Comparison of ENCODE assay signal across 22 cellular contexts in the genomic region with DNA sequence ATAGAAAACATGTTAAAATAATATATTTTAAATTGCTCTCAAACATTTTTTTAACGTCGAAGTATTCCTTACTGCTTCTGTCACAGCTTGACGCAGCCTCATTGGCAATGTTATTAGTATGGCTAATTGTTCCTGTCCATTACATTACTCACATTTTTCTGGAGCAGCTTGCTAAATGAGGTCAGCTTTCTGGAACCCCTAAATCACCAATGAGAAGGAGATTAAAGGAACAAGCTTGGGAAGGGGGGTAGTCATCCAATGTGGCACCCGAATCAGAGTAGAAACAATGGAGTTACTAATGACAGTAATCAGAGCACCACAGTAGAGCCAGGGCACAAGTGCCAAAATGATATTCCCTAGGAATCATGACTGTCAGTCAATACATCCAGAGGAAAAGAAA. TPM values are rescaled to one million over a fixed set of nuclear protein-coding genes. Genes with fewer than 3 reads are reported as not detected.
DNase-seq lines count a peak whose midpoint lies in the region; TF ChIP-seq lines count a peak whose summit lies in the region.
"Had no signal": no experiment of that assay in that cellular context is flagged by ENCODE, and none has a peak within 500 bp of the region (broad histone marks: within the 10 kb centered on the region; RNA-seq: fewer than 3 reads in every experiment).

No MANE protein-coding gene starts in this region.

- peaks cover 69% of the 10 kb centered on the region for H3K27me3 ChIP-seq in H7 (ENCODE audit: control insufficient read depth, insufficient read depth, low read length)
- H3K27me3 ChIP-seq in PC-9 (ENCODE audit: insufficient read depth, low read depth): no peaks in the 10 kb centered on the region
- H3K27me3 ChIP-seq: BLaER1 had no signal

- no peak overlapping the region for H2AFZ ChIP-seq in PC-9

- DNase-seq in DMS53 (lab: John Stamatoyannopoulos, UW): peak; percentile 38
- DNase-seq in DMS53 treated with DMSO at 0.1 percent for 48 hours (lab: John Stamatoyannopoulos, UW; ENCODE audit: unreplicated experiment): no peak
- peak; percentile 90 for DNase-seq in DMS 273 (lab: John Stamatoyannopoulos, UW; ENCODE audit: unreplicated experiment)
- peak; percentile 85 for DNase-seq in NCI-H2171 treated with DMSO at 0.1 percent for 48 hours (lab: John Stamatoyannopoulos, UW)
- peak; percentile 32 for DNase-seq in RKO (ENCODE audit: low spot score)
- DNase-seq in H7: no peak
- DNase-seq in PC-9: no peak
- no peak for DNase-seq in stimulated activated CD4-positive, alpha-beta T cell treated with anti-CD3 and anti-CD28 coated beads, Interleukin-4, amount 100 ng/mL, for 1 hour
- DNase-seq: ACHN; Caco-2; CD4-positive, alpha-beta T cell; EL; Kasumi-1; MG63; NCI-H1417 treated with DMSO at 0.1 percent for 48 hours; NCI-H2081; NK-92 treated with Interleukin-12 subunit alpha and Interleukin-12 subunit beta, amount 100 ng/mL, for 24 hours; Peyer's patch; T-helper 2 cell had no signal

- CTCF ChIA-PET in PC-9 (lab: Charles Lee): no interaction called here

- no peaks in the 10 kb centered on the region for H3K9me2 ChIP-seq in PC-9 (ENCODE audit: insufficient read depth)

- no peaks in the 10 kb centered on the region for H3K36me3 ChIP-seq in H7 (replicated peaks; ENCODE audit: control insufficient read depth, insufficient read depth, low read length)
- no peaks in the 10 kb centered on the region for H3K36me3 ChIP-seq in PC-9 (ENCODE audit: low read depth)
- H3K36me3 ChIP-seq: BLaER1, MG63, Peyer's patch had no signal

- no peaks in the 10 kb centered on the region for H4K20me1 ChIP-seq in PC-9 (ENCODE audit: insufficient read depth)
- H4K20me1 ChIP-seq: BLaER1 had no signal

- POLR2A ChIA-PET in PC-9 (lab: Charles Lee; ENCODE audit: unreplicated experiment): interaction anchor here (0.7 kb wide), 1 partner anchor 1314 kb away, joined by 7 read pairs; no protein-coding TSS in a partner anchor

- no peak overlapping the region for H3K4me3 ChIP-seq in H7 (ENCODE audit: insufficient read depth, low read depth, low read length)
- H3K4me3 ChIP-seq in PC-9: no peak overlapping the region
- H3K4me3 ChIP-seq: BLaER1, MG63, Peyer's patch had no signal

- H3K4me2 ChIP-seq in PC-9: no peak overlapping the region
- H3K4me2 ChIP-seq: BLaER1 had no signal

- no TSS peak for BruUV-seq in PC-9 (replicated peaks; lab: Mats Ljungman, UMichigan)

- no peaks in the 10 kb centered on the region; the same call in 1 of the 2 replicates for H3K9me3 ChIP-seq in PC-9 (ENCODE audit: insufficient read depth, low read depth)
- H3K9me3 ChIP-seq: Caco-2, MG63, Peyer's patch had no signal

- H3K79me2 ChIP-seq in PC-9 (ENCODE audit: low read depth): no peaks in the 10 kb centered on the region

- no peak overlapping the region for H3K27ac ChIP-seq in PC-9
- H3K27ac ChIP-seq: 22Rv1, BLaER1, Peyer's patch had no signal

- H3K4me1 ChIP-seq in PC-9 (replicated peaks; ENCODE audit: insufficient read depth): no peaks in the 10 kb centered on the region
- H3K4me1 ChIP-seq: Caco-2 had no signal

- TF ChIP-seq CTCF in PC-9 (conservative IDR thresholded peaks at IDR 0.05): no peak

- intact Hi-C loops in PC-9 (cut with micrococcal nuclease; ENCODE audit: unreplicated experiment): no loop called here

- no peaks in the 10 kb centered on the region for H3F3A ChIP-seq in PC-9 (ENCODE audit: insufficient read depth, low read depth)

RNA-seq across cellular contexts. Expression of a gene that starts 5.1 kb away (rescaled TPM):
- total RNA-seq in H7 (2014; rRNA removed; shearing (Covaris generic)): 0.04 TPM in 1 of 2 replicates, not detected in the other
- not detected in 2 replicates for total RNA-seq in PC-9 (2021)
- total RNA-seq: Caco-2; CD4-positive, alpha-beta T cell; SK-MEL-5 had no signal

RNA-seq across cellular contexts. Expression of a gene that starts 18.3 kb away (rescaled TPM):
- 0.14 and 0.15 TPM in 2 replicates for total RNA-seq in H7 (2014; rRNA removed; shearing (Covaris generic))
- 1.5 and 1.6 TPM in 2 replicates for total RNA-seq in PC-9 (2021)
- total RNA-seq: Caco-2; CD4-positive, alpha-beta T cell had no signal

Comparison
In these comparisons a context has a peak if more than half of its experiments do, and no peak if none do; other contexts are left out.
1. DNase-seq: peak in DMS53 (single experiment), DMS 273 (single experiment), NCI-H2171 treated with DMSO at 0.1 percent for 48 hours (single experiment) and RKO (single experiment); none in DMS53 treated with DMSO at 0.1 percent for 48 hours (single experiment), H7 (single experiment), PC-9 (0 of 2) and stimulated activated CD4-positive, alpha-beta T cell treated with anti-CD3 and anti-CD28 coated beads, Interleukin-4, amount 100 ng/mL, for 1 hour (single experiment).